In genomic region chr15:90070605-90071004, GRCh38 we compare ENCODE assay signal across 7 cellular contexts. TPM values are rescaled to one million over a fixed set of nuclear protein-coding genes. Genes with fewer than 3 reads are reported as not detected.
DNase-seq lines count a peak whose midpoint lies in the region; ATAC-seq, FAIRE-seq and TF ChIP-seq lines count a peak whose summit lies in the region.
"Not testable (repeated sequence)": the region's sequence is repeated elsewhere in the genome, so short reads cannot be mapped to it uniquely, and the experiment has no call there.

No MANE protein-coding gene starts in this region.

- H3K9me3 ChIP-seq in DOHH2 (ENCODE audit: control insufficient read depth, insufficient read depth, low read length); MM.1S (replicated peaks; ENCODE audit: insufficient read depth, low read length); HepG2 (ENCODE audit: low read length); transverse colon: not testable (repeated sequence)

- H2AFZ ChIP-seq in MM.1S (ENCODE audit: low read length); HepG2 (ENCODE audit: low read length): not testable (repeated sequence)

- H3K4me1 ChIP-seq in DOHH2 (ENCODE audit: control insufficient read depth, low read length) (peaks cover 20% of the 10 kb centered on the region), MM.1S (ENCODE audit: low read length) (peaks cover 57% of the 10 kb centered on the region), HepG2 (ENCODE audit: insufficient read depth, low read length) (peaks cover 15% of the 10 kb centered on the region), transverse colon (peaks cover 0 to 17% (median under 1%) of the 10 kb centered on the region in 4 donors)

- not testable (repeated sequence) for TF ChIP-seq EP300 in HepG2 (IDR thresholded peaks at IDR 0.05; ENCODE audit: low read depth in 2 of 2, low read length in 2 of 2); HepG2 (CRISPR knock-in tag; IDR thresholded peaks at IDR 0.05; ENCODE audit: borderline replicate concordance); transverse colon (IDR thresholded peaks at IDR 0.05; ENCODE audit: low read depth)

- H3K36me3 ChIP-seq in DOHH2 (ENCODE audit: control insufficient read depth, low read length) (peaks cover 34% of the 10 kb centered on the region), HepG2 (replicated peaks in 1 of 2; ENCODE audit: control insufficient read depth in 1 of 2, insufficient read depth in 2 of 2, low read length in 2 of 2) (peaks cover 19 to 38% of the 10 kb centered on the region in 2 experiments; a peak in 4 of 5 replicates)
- H3K36me3 ChIP-seq in MM.1S (replicated peaks; ENCODE audit: insufficient read depth, low read length); transverse colon: not testable (repeated sequence)

- not testable (repeated sequence) for H3K79me2 ChIP-seq in DOHH2 (ENCODE audit: control insufficient read depth, low read length); HepG2 (ENCODE audit: insufficient read depth, low read length)
- peaks cover 23% of the 10 kb centered on the region for H3K79me2 ChIP-seq in MM.1S (ENCODE audit: low read length)

- 96% methylated on average over 2 of the region's 2 CpGs for WGBS in HepG2 (ENCODE audit: low lambda C conversion rate)
- 97 to 100% methylated on average over 2 of the region's 2 CpGs for WGBS in transverse colon (ENCODE audit: low coverage in 1 of 2), 2 donors

- DNase-seq in MM.1S, result peak; percentile 45
- DNase-seq in RWPE1 (ENCODE audit: low spot score); HepG2 (ENCODE audit: low spot score); osteocyte (ENCODE audit: extremely low spot score, unreplicated experiment); transverse colon: not testable (repeated sequence)

- not testable (repeated sequence) for ATAC-seq in HepG2

- POLR2A ChIA-PET in RWPE1 (lab: Yijun Ruan, JAX; ENCODE audit: low non-redundant PET); HepG2 (lab: Yijun Ruan, JAX): not testable (repeated sequence)

- H3K4me2 ChIP-seq in DOHH2 (ENCODE audit: low read length); HepG2 (ENCODE audit: low read depth, low read length): not testable (repeated sequence)
- H3K4me2 ChIP-seq in MM.1S (ENCODE audit: low read depth, low read length), result peak overlapping the region; percentile 8; the same call in 1 of the 2 replicates

- not testable (repeated sequence) for H3K9ac ChIP-seq in MM.1S (ENCODE audit: low read length); HepG2 (ENCODE audit: insufficient read depth, low read depth, low read length)

- peak overlapping the region; percentile 76 for H3K27ac Mint-ChIP-seq in dendritic cell treated with granulocyte-macrophage colony-stimulating factor and Interleukin-4, amounts not matched to agents 40 ng/mL and 50 ng/mL, for 4 days
- H3K27ac Mint-ChIP-seq in osteocyte (ENCODE audit: unreplicated experiment), result peak overlapping the region; percentile 23

- H3K9me3 Mint-ChIP-seq in dendritic cell treated with granulocyte-macrophage colony-stimulating factor and Interleukin-4, amounts not matched to agents 40 ng/mL and 50 ng/mL, for 4 days; osteocyte (ENCODE audit: unreplicated experiment): not testable (repeated sequence)

- not testable (repeated sequence) for FAIRE-seq in HepG2 (lab: Jason Lieb, UNC)

- H3K4me3 ChIP-seq in DOHH2 (ENCODE audit: low read length); MM.1S (ENCODE audit: low read length); HepG2 (replicated peaks in 1 of 3; ENCODE audit: insufficient read depth in 1 of 3, low read depth in 2 of 3, low read length in 3 of 3); transverse colon: not testable (repeated sequence)

- H3K27me3 Mint-ChIP-seq in dendritic cell treated with granulocyte-macrophage colony-stimulating factor and Interleukin-4, amounts not matched to agents 40 ng/mL and 50 ng/mL, for 4 days; osteocyte (ENCODE audit: unreplicated experiment): not testable (repeated sequence)

- H4K20me1 ChIP-seq in DOHH2 (ENCODE audit: control insufficient read depth, insufficient read depth, low read depth, low read length); MM.1S (ENCODE audit: insufficient read depth, low read length); HepG2 (ENCODE audit: insufficient read depth, low read length): not testable (repeated sequence)

- not testable (repeated sequence) for H3F3A ChIP-seq in DOHH2 (ENCODE audit: control insufficient read depth, insufficient read depth)
- H3F3A ChIP-seq in MM.1S (ENCODE audit: insufficient read depth, low read length), result peaks cover 52% of the 10 kb centered on the region

- not testable (repeated sequence) for TF ChIP-seq RAD21 in HepG2 (CRISPR knock-in tag; IDR thresholded peaks at IDR 0.05)

- BruUV-seq in HepG2 (replicated peaks; lab: Mats Ljungman, UMichigan), result not testable (repeated sequence)

- not testable (repeated sequence) for TF ChIP-seq POLR2A in HepG2 (IDR thresholded peaks at IDR 0.05; ENCODE audit: insufficient read depth in 1 of 2, low read depth in 2 of 2, low read length in 2 of 2); transverse colon (IDR thresholded peaks at IDR 0.05)

- not testable (repeated sequence) for H3K27me3 ChIP-seq in DOHH2 (ENCODE audit: control insufficient read depth, low read length); MM.1S (replicated peaks; ENCODE audit: insufficient read depth, low read length); HepG2 (ENCODE audit: control insufficient read depth in 1 of 2, insufficient read depth in 2 of 2, low read length in 2 of 2); transverse colon

- intact Hi-C loops in dendritic cell treated with granulocyte-macrophage colony-stimulating factor and Interleukin-4, amounts not matched to agents 40 ng/mL and 50 ng/mL, for 4 days (cut with micrococcal nuclease), result loop anchor here (2.0 to 5.0 kb wide), 4 partner anchors 33 to 173 kb away; partner anchors contain the start of gene ARPIN
- intact Hi-C loops in HepG2 (cut with micrococcal nuclease; ENCODE audit: unreplicated experiment), result loop anchor here (1.0 to 2.0 kb wide), 4 partner anchors 67 to 172 kb away; partner anchors contain the start of gene ARPIN
- intact Hi-C loops in transverse colon (cut with DNase I; ENCODE audit: low total_unique reads), result not testable (repeated sequence)

- H3K4me3 Mint-ChIP-seq in dendritic cell treated with granulocyte-macrophage colony-stimulating factor and Interleukin-4, amounts not matched to agents 40 ng/mL and 50 ng/mL, for 4 days; osteocyte (ENCODE audit: unreplicated experiment): not testable (repeated sequence)

- H3K36me3 Mint-ChIP-seq in dendritic cell treated with granulocyte-macrophage colony-stimulating factor and Interleukin-4, amounts not matched to agents 40 ng/mL and 50 ng/mL, for 4 days (ENCODE audit: low read depth), result peaks cover 90% of the 10 kb centered on the region
- H3K36me3 Mint-ChIP-seq in osteocyte (ENCODE audit: unreplicated experiment), result not testable (repeated sequence)

- H3K4me1 Mint-ChIP-seq in dendritic cell treated with granulocyte-macrophage colony-stimulating factor and Interleukin-4, amounts not matched to agents 40 ng/mL and 50 ng/mL, for 4 days (ENCODE audit: low read depth), result peaks cover 46% of the 10 kb centered on the region
- not testable (repeated sequence) for H3K4me1 Mint-ChIP-seq in osteocyte (ENCODE audit: unreplicated experiment)

- in situ Hi-C loops in HepG2 (cut with HindIII; ENCODE audit: extremely low pct_ligation_motif_present, low pct_unique_long_range_greater_than_20kb), result not testable (repeated sequence)
- in situ Hi-C loops in transverse colon (cut with MboI; ENCODE audit: low pct_ligation_motif_present in 1 of 4, low pct_unique_long_range_greater_than_20kb in 1 of 4, low sequenced_read_pairs in 3 of 4), result loop anchor here in 3 of 4 donors (5.0 to 10.0 kb wide), 3 partner anchors 173 to 178 kb away; partner anchors contain the start of gene AP3S2 (in 2 of the 3)

- not testable (repeated sequence) for TF ChIP-seq CTCF in DOHH2 (IDR thresholded peaks at IDR 0.05; ENCODE audit: low read depth, low read length, poor library complexity, severe bottlenecking); MM.1S (IDR thresholded peaks at IDR 0.05; ENCODE audit: low read length); RWPE1 (conservative IDR thresholded peaks at IDR 0.05; ENCODE audit: low read depth); HepG2 (CRISPR knock-in tag; IDR thresholded peaks at IDR 0.05); osteocyte (IDR thresholded peaks at IDR 0.05); transverse colon (IDR thresholded peaks at IDR 0.05)

- H3K27ac ChIP-seq in DOHH2 (ENCODE audit: low read depth, low read length), result peak overlapping the region; percentile 24
- H3K27ac ChIP-seq in MM.1S (ENCODE audit: low read length), result peak overlapping the region; percentile 53; the same call in 1 of the 2 replicates
- peak overlapping the region; percentile 38 for H3K27ac ChIP-seq in RWPE1
- H3K27ac ChIP-seq in HepG2 (ENCODE audit: extremely low read length, insufficient read depth, low read length), result not testable (repeated sequence)
- H3K27ac ChIP-seq in transverse colon, result peak overlapping the region in 3 of 4 donors; percentile 37 to 48 (median 42)

- CTCF ChIA-PET in RWPE1 (lab: Yijun Ruan, JAX) (interaction anchor here (0.6 to 1.4 kb wide), 8 partner anchors 8 to 182 kb away, joined by 3 to 6 read pairs (median 4); no protein-coding TSS in a partner anchor), HepG2 (lab: Yijun Ruan, JAX; ENCODE audit: low intra/inter-chr PET ratio, low total read pairs) (interaction anchor here (1.3 to 1.5 kb wide), 2 partner anchors 99 to 172 kb away, joined by 5 to 9 read pairs; no protein-coding TSS in a partner anchor)

- not testable (repeated sequence) for H3K9me2 ChIP-seq in DOHH2 (replicated peaks; ENCODE audit: control insufficient read depth, low read length); MM.1S (replicated peaks; ENCODE audit: insufficient read depth, low read length)

RNA-seq across cellular contexts. Expression of gene IDH2, which starts 31.7 kb away (rescaled TPM):
- total RNA-seq in HepG2 (2016; rRNA removed; fragmentation: Illumina TruSeq; extraction: Trizol) (120 and 121 TPM in 2 replicates), osteocyte (93.0 and 101 TPM in 2 replicates), transverse colon (100 to 1,000 TPM in 1 of 4 donors, 10 to 100 TPM in 3; 19.1 to 101 (median 85.1) TPM)
- total RNA-seq in HepG2 (2016; cell fraction: cytosol; rRNA removed; fragmentation: Illumina TruSeq; extraction: Trizol; ENCODE audit: low read depth), result 37.5 and 39.4 TPM in 2 replicates
- total RNA-seq in HepG2 (2016; cell fraction: insoluble cytoplasmic fraction; rRNA removed; fragmentation: Illumina TruSeq; extraction: Trizol), result 108 and 124 TPM in 2 replicates
- total RNA-seq in HepG2 (2016; cell fraction: membrane; rRNA removed; fragmentation: Illumina TruSeq; extraction: Trizol), result 87.3 and 98.2 TPM in 2 replicates
- total RNA-seq in HepG2 (2016; cell fraction: nucleus; rRNA removed; fragmentation: Illumina TruSeq; extraction: Trizol), result 50.6 and 54.5 TPM in 2 replicates
- 132 and 145 TPM in 2 replicates for polyA plus RNA-seq in HepG2 (2011; rRNA removed)
- 85.2 and 137 TPM in 2 replicates for polyA plus RNA-seq in HepG2 (2011; cell fraction: cytosol; rRNA removed)
- polyA plus RNA-seq in HepG2 (2011; cell fraction: nucleus; rRNA removed), result 62.9 and 78.0 TPM in 2 replicates
- polyA plus RNA-seq in HepG2 (2012), result 57.4 and 73.4 TPM in 2 replicates
- polyA plus RNA-seq in HepG2 (2016; cell fraction: cytosol; fragmentation: Illumina TruSeq; extraction: Trizol; ENCODE audit: low read depth), result 63.2 and 73.9 TPM in 2 replicates
- 130 and 145 TPM in 2 replicates for polyA plus RNA-seq in HepG2 (2016; cell fraction: insoluble cytoplasmic fraction; fragmentation: Illumina TruSeq; extraction: Trizol; ENCODE audit: low read depth)
- polyA plus RNA-seq in HepG2 (2016; cell fraction: membrane; fragmentation: Illumina TruSeq; extraction: Trizol; ENCODE audit: low read depth), result 84.9 and 106 TPM in 2 replicates
- 97.9 and 110 TPM in 2 replicates for polyA plus RNA-seq in HepG2 (2016; cell fraction: nucleus; fragmentation: Illumina TruSeq; extraction: Trizol; ENCODE audit: insufficient read depth, low read depth)
- polyA minus RNA-seq in HepG2 (2011; rRNA and poly(A)+ RNA removed; ENCODE audit: low replicate concordance), result 34.4 and 160 TPM in 2 replicates
- 67.1 and 76.1 TPM in 2 replicates for polyA minus RNA-seq in HepG2 (2011; cell fraction: cytosol; rRNA and poly(A)+ RNA removed)
- polyA minus RNA-seq in HepG2 (2011; cell fraction: nucleus; rRNA and poly(A)+ RNA removed), result 14.7 and 18.4 TPM in 2 replicates
